Comparison of ENCODE assay signal across 25 cellular contexts in genomic region chr10:21810582-21811244, GRCh38.
A peak's percentile ranks its signal among the peaks of the same experiment; 100 is the strongest.
DNase-seq lines count a peak whose midpoint lies in the region; ATAC-seq, FAIRE-seq and TF ChIP-seq lines count a peak whose summit lies in the region.
"Had no signal": no experiment of that assay in that cellular context is flagged by ENCODE, and none has a peak within 500 bp of the region (broad histone marks: within the 10 kb centered on the region; RNA-seq: fewer than 3 reads in every experiment).

No MANE protein-coding gene starts in this region.

- CTCF ChIA-PET in HepG2 (lab: Yijun Ruan, JAX; ENCODE audit: low intra/inter-chr PET ratio, low total read pairs), result interaction anchor here (0.7 kb wide), 1 partner anchor 315 kb away, joined by 3 read pairs; no protein-coding TSS in a partner anchor
- CTCF ChIA-PET in mammary epithelial cell (lab: Charles Lee; ENCODE audit: low non-redundant PET), result interaction anchor here (0.7 kb wide), 1 partner anchor 402 kb away, joined by 4 read pairs; no protein-coding TSS in a partner anchor

- TF ChIP-seq POLR2A in HepG2 (IDR thresholded peaks at IDR 0.05; ENCODE audit: insufficient read depth in 1 of 2, low read depth in 2 of 2, low read length in 2 of 2) (no peak), right lobe of liver (IDR thresholded peaks at IDR 0.05) (no peak), H54 (IDR thresholded peaks at IDR 0.05; ENCODE audit: low read depth, low read length) (no peak)

- ATAC-seq in HepG2 (no peak), right lobe of liver (no peak), HG03159 (IDR thresholded peaks at IDR 0.05; ENCODE audit: unreplicated experiment) (no peak), HG02610 (IDR thresholded peaks at IDR 0.05; ENCODE audit: unreplicated experiment) (no peak)
- ATAC-seq: activated naive CD8-positive, alpha-beta T cell treated with anti-CD3 and anti-CD28 coated beads, Interleukin-2, amount 50 U/mL, for 24 hours; body of pancreas; GM12878; heart right ventricle; left cardiac atrium; sciatic nerve had no signal

- H3K27me3 ChIP-seq in HepG2 (ENCODE audit: control insufficient read depth in 1 of 2, insufficient read depth in 2 of 2, low read length in 2 of 2), result no peaks in the 10 kb centered on the region
- no peaks in the 10 kb centered on the region for H3K27me3 ChIP-seq in right lobe of liver
- H3K27me3 ChIP-seq in mammary epithelial cell (ENCODE audit: insufficient read depth, low read length), result no peaks in the 10 kb centered on the region
- no peaks in the 10 kb centered on the region for H3K27me3 ChIP-seq in mesendoderm (ENCODE audit: insufficient read depth, low read length, poor library complexity)
- H3K27me3 ChIP-seq: body of pancreas, heart right ventricle, suprapubic skin had no signal

- no peaks in the 10 kb centered on the region for H4K20me1 ChIP-seq in HepG2 (ENCODE audit: insufficient read depth, low read length)
- H4K20me1 ChIP-seq in mammary epithelial cell (ENCODE audit: insufficient read depth, low read length), result no peaks in the 10 kb centered on the region

- 96% methylated on average over 7 of the region's 7 CpGs for WGBS in HepG2 (ENCODE audit: low lambda C conversion rate)
- WGBS in right lobe of liver (ENCODE audit: insufficient coverage, low coverage, low lambda C conversion rate, missing lambda C conversion rate), result 91% methylated on average over 4 of the region's 7 CpGs
- 43% methylated on average over 6 of the region's 7 CpGs for WGBS in mammary epithelial cell (ENCODE audit: low coverage, missing lambda C conversion rate)
- WGBS in mesendoderm (ENCODE audit: extremely low coverage, insufficient coverage, low lambda C conversion rate), result no CpG with 5 or more reads among the region's 7 CpGs

- H3K23ac ChIP-seq in mesendoderm (ENCODE audit: low read length), result no peak overlapping the region

- no TSS peak for BruUV-seq in HepG2 (replicated peaks; lab: Mats Ljungman, UMichigan)
- no TSS peak for BruUV-seq in mammary epithelial cell (replicated peaks; lab: Mats Ljungman, UMichigan)

- H2BK120ac ChIP-seq in mesendoderm (ENCODE audit: low read depth, low read length), result peak overlapping the region; percentile 18

- no peak overlapping the region for H4K8ac ChIP-seq in mesendoderm (ENCODE audit: low read depth, low read length)

- H3K4me3 ChIP-seq in HepG2 (replicated peaks in 1 of 3; ENCODE audit: insufficient read depth in 1 of 3, low read depth in 2 of 3, low read length in 3 of 3) (no peak overlapping the region), right lobe of liver (no peak overlapping the region), mammary epithelial cell (replicated peaks in 1 of 3; ENCODE audit: insufficient read depth in 1 of 3, low read depth in 2 of 3, low read length in 3 of 3) (no peak overlapping the region), mesendoderm (ENCODE audit: low read length) (no peak overlapping the region)
- H3K4me3 ChIP-seq: body of pancreas, GM12878, heart right ventricle, suprapubic skin had no signal

- H3K27ac ChIP-seq in HepG2 (ENCODE audit: extremely low read length, insufficient read depth, low read length) (no peak overlapping the region), right lobe of liver (no peak overlapping the region), mammary epithelial cell (ENCODE audit: insufficient read depth, low read depth, low read length) (peak overlapping the region; percentile 70), mesendoderm (ENCODE audit: low read depth, low read length) (no peak overlapping the region)
- H3K27ac ChIP-seq: body of pancreas, heart right ventricle, suprapubic skin had no signal

- H3K56ac ChIP-seq in mesendoderm (ENCODE audit: low read length), result no peak overlapping the region

- POLR2A ChIA-PET in HepG2 (lab: Yijun Ruan, JAX), result no interaction called here

- peak overlapping the region; percentile 25 for H3K18ac ChIP-seq in mesendoderm (ENCODE audit: low read length)

- H3K4ac ChIP-seq in mesendoderm (ENCODE audit: low read depth, low read length), result no peak overlapping the region

- DNase-seq in HepG2 (ENCODE audit: low spot score) (no peak), right lobe of liver (no peak), mammary epithelial cell (peak; percentile 36), mesendoderm (no peak), H54 (ENCODE audit: insufficient read length, low spot score) (no peak), NCI-H2171 treated with DMSO at 0.1 percent for 48 hours (lab: John Stamatoyannopoulos, UW) (no peak)
- DNase-seq: 8988T; activated CD4-positive, alpha-beta T cell treated with anti-CD3 and anti-CD28 coated beads for 4 hours; activated gamma-delta T cell treated with Interleukin-2 at 50 U/mL for 16 hours; activated naive CD8-positive, alpha-beta T cell treated with anti-CD3 and anti-CD28 coated beads, Interleukin-2, amount 50 U/mL, for 24 hours; activated T-cell treated with anti-CD3 and anti-CD28 coated beads, Interleukin-2, amount 50 U/mL, for 1 hour; body of pancreas; CD4-positive, alpha-beta T cell; EL; heart right ventricle; left cardiac atrium; NCI-H1105; NCI-H2029; NCI-H82; stimulated activated naive CD4-positive, alpha-beta T cell had no signal

- TF ChIP-seq CTCF in HepG2 (CRISPR knock-in tag; IDR thresholded peaks at IDR 0.05) (0 out of 2 replicates have a peak, but pooled peaks have one; percentile 14), right lobe of liver (IDR thresholded peaks at IDR 0.05) (no peak), mammary epithelial cell (conservative IDR thresholded peaks at IDR 0.05 in 1 of 2, IDR thresholded peaks at IDR 0.05 in 1 of 2; ENCODE audit: extremely low read depth in 1 of 2, insufficient read depth in 1 of 2, low read depth in 1 of 2, low read length in 2 of 2) (peak in 1 of 2 donors; percentile 16)

- TF ChIP-seq EP300 in HepG2 (IDR thresholded peaks at IDR 0.05; ENCODE audit: low read depth in 2 of 2, low read length in 2 of 2) (no peak), HepG2 (CRISPR knock-in tag; IDR thresholded peaks at IDR 0.05; ENCODE audit: borderline replicate concordance) (no peak)

- H2AFZ ChIP-seq in HepG2 (ENCODE audit: low read length), result no peak overlapping the region
- H2AFZ ChIP-seq in mammary epithelial cell (ENCODE audit: low read depth, low read length), result peak overlapping the region; percentile 12

- dilution Hi-C loops in mammary epithelial cell (cut with HindIII; ENCODE audit: low sequenced_read_pairs), result no loop called here

- no peaks in the 10 kb centered on the region for H3K9me3 ChIP-seq in HepG2 (ENCODE audit: low read length)
- H3K9me3 ChIP-seq in right lobe of liver, result no peaks in the 10 kb centered on the region
- H3K9me3 ChIP-seq in mammary epithelial cell (replicated peaks; ENCODE audit: insufficient read depth, low read length), result no peaks in the 10 kb centered on the region
- H3K9me3 ChIP-seq: body of pancreas, suprapubic skin had no signal

- in situ Hi-C loops in HepG2 (cut with HindIII; ENCODE audit: extremely low pct_ligation_motif_present, low pct_unique_long_range_greater_than_20kb) (no loop called here), mammary epithelial cell (cut with MboI; ENCODE audit: low sequenced_read_pairs in 2 of 2) (no loop called here)

- H2BK15ac ChIP-seq in mesendoderm (replicated peaks; ENCODE audit: low read depth), result no peak overlapping the region

- no peak overlapping the region for H4K5ac ChIP-seq in mesendoderm (ENCODE audit: low read length)

- no peak overlapping the region for H2BK5ac ChIP-seq in mesendoderm (ENCODE audit: low read length)

- H3K79me1 ChIP-seq in mesendoderm (ENCODE audit: low read length), result no peaks in the 10 kb centered on the region

- H3K36me3 ChIP-seq in HepG2 (replicated peaks in 1 of 2; ENCODE audit: control insufficient read depth in 1 of 2, insufficient read depth in 2 of 2, low read length in 2 of 2) (no peaks in the 10 kb centered on the region), right lobe of liver (no peaks in the 10 kb centered on the region), mammary epithelial cell (ENCODE audit: insufficient read depth, low read length) (no peaks in the 10 kb centered on the region), mesendoderm (ENCODE audit: control insufficient read depth, insufficient read depth, low read length) (no peaks in the 10 kb centered on the region)

- FAIRE-seq in HepG2 (lab: Jason Lieb, UNC) (no peak), H54 (lab: Jason Lieb, UNC) (no peak)
- FAIRE-seq: GM12878 had no signal

- intact Hi-C loops in HepG2 (cut with micrococcal nuclease; ENCODE audit: unreplicated experiment) (no loop called here), right lobe of liver (cut with DNase I) (no loop called here), mammary epithelial cell (cut with micrococcal nuclease) (no loop called here)

- no peak overlapping the region for H2AK5ac ChIP-seq in mesendoderm (ENCODE audit: low read length)

- H3K9ac ChIP-seq in HepG2 (ENCODE audit: insufficient read depth, low read depth, low read length) (no peak overlapping the region), mammary epithelial cell (ENCODE audit: insufficient read depth, low read length) (no peak overlapping the region), mesendoderm (ENCODE audit: low read length) (no peak overlapping the region)

- H3K4me2 ChIP-seq in HepG2 (ENCODE audit: low read depth, low read length) (no peak overlapping the region), mammary epithelial cell (ENCODE audit: insufficient read depth, low read depth, low read length) (peak overlapping the region; percentile 76), mesendoderm (ENCODE audit: low read length) (no peak overlapping the region)

- no peak for TF ChIP-seq RAD21 in HepG2 (CRISPR knock-in tag; IDR thresholded peaks at IDR 0.05)

- H3K4me1 ChIP-seq in HepG2 (ENCODE audit: insufficient read depth, low read length) (no peaks in the 10 kb centered on the region), right lobe of liver (no peaks in the 10 kb centered on the region), mammary epithelial cell (ENCODE audit: insufficient read depth, low read length) (peaks cover 21% of the 10 kb centered on the region), mesendoderm (ENCODE audit: control insufficient read depth, low read depth, low read length) (peaks cover 3% of the 10 kb centered on the region)
- H3K4me1 ChIP-seq: body of pancreas, suprapubic skin had no signal

- H3K79me2 ChIP-seq in HepG2 (ENCODE audit: insufficient read depth, low read length) (no peaks in the 10 kb centered on the region), mammary epithelial cell (ENCODE audit: insufficient read depth, low read length) (no peaks in the 10 kb centered on the region), mesendoderm (ENCODE audit: control insufficient read depth, insufficient read depth, low read length) (no peaks in the 10 kb centered on the region)

TF ChIP-seq in HepG2, 621 proteins besides CTCF, POLR2A, EP300 and RAD21 (continues in another document):
- no peak for TF ChIP-seq NR3C1 (CRISPR knock-in tag; IDR thresholded peaks at IDR 0.05)
